Comparison of ENCODE assay signal across 18 cellular contexts in the genomic region with DNA sequence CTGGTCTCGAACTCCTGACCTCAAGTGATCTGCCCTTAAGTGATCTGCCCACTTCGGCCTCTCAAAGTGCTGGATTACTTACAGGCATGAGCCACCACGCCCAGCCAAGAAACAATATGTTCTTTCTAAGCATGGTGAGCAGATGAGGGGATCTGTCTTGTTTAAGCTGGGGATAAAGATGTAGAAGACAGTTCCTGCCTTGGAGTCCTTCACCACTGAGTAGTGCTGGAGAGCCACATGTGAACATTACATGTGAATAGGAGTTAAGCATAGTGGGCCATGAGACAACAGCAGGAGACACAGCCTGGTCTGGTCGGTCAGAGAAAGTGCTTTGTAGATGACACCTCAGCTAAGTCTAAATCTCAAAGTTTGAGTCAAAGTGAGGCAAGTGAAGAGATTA. TPM values are rescaled to one million over a fixed set of nuclear protein-coding genes. Genes with fewer than 3 reads are reported as not detected.
DNase-seq lines count a peak whose midpoint lies in the region; ATAC-seq and TF ChIP-seq lines count a peak whose summit lies in the region.
"Had no signal": no experiment of that assay in that cellular context is flagged by ENCODE, and none has a peak within 500 bp of the region (broad histone marks: within the 10 kb centered on the region; RNA-seq: fewer than 3 reads in every experiment).

No MANE protein-coding gene starts in this region.

- intact Hi-C loops in CD4-positive, alpha-beta memory T cell (cut with micrococcal nuclease): no loop called here

- H3K4me3 Mint-ChIP-seq in CD4-positive, alpha-beta memory T cell: peak overlapping the region in 2 of 8 donors; percentile 13 to 22
- H3K4me3 Mint-ChIP-seq: activated CD4-positive, alpha-beta T cell treated with anti-CD3 and anti-CD28 coated beads, Interleukin-2, amount 10 ng/mL, durations not matched to agents 24 days and 14 days had no signal

- ATAC-seq in GM21786 (IDR thresholded peaks at IDR 0.05; ENCODE audit: unreplicated experiment): no peak

- no peak overlapping the region for H3K27ac ChIP-seq in CD4-positive, alpha-beta memory T cell (ENCODE audit: low read depth, low read length)
- H3K27ac ChIP-seq: BLaER1, neutrophil, right atrium auricular region, thoracic aorta had no signal

- peaks cover 14% of the 10 kb centered on the region for H3K36me3 ChIP-seq in CD4-positive, alpha-beta memory T cell (ENCODE audit: insufficient read depth, low read length)

- peaks cover 8 to 32% of the 10 kb centered on the region in 2 donors for H3K36me3 Mint-ChIP-seq in CD4-positive, alpha-beta memory T cell

- no peak overlapping the region for H3K4me3 ChIP-seq in CD4-positive, alpha-beta memory T cell (ENCODE audit: low read length in 2 of 2)
- H3K4me3 ChIP-seq in fibroblast of mammary gland (ENCODE audit: control insufficient read depth, low read depth, low read length): no peak overlapping the region
- H3K4me3 ChIP-seq: BLaER1, right atrium auricular region, thoracic aorta had no signal

- in situ Hi-C loops in SK-MEL-5 (cut with HindIII; ENCODE audit: low pct_unique_long_range_greater_than_20kb, low sequenced_read_pairs): no loop called here

- POLR2A ChIA-PET in CD4-positive, alpha-beta memory T cell (lab: Charles Lee; ENCODE audit: partially characterized antibody): interaction anchor here (1.8 to 11.4 kb wide), 3 partner anchors 20 to 76 kb away, joined by 6 to 107 read pairs (median 7); a partner anchor contains a TSS

- H3K4me1 ChIP-seq in CD4-positive, alpha-beta memory T cell (ENCODE audit: insufficient read depth, low read length): peaks cover 46% of the 10 kb centered on the region

- H3K27ac Mint-ChIP-seq in CD4-positive, alpha-beta memory T cell: peak overlapping the region; percentile 57 to 94 (median 76)

- CTCF ChIA-PET in CD4-positive, alpha-beta memory T cell (lab: Charles Lee; ENCODE audit: partially characterized antibody): interaction anchor here (0.6 to 3.2 kb wide), 3 partner anchors 11 to 247 kb away, joined by 3 to 14 read pairs (median 11); a partner anchor contains a TSS

- H3K9me3 Mint-ChIP-seq in CD4-positive, alpha-beta memory T cell: no peaks in the 10 kb centered on the region
- H3K9me3 Mint-ChIP-seq: activated CD4-positive, alpha-beta T cell treated with anti-CD3 and anti-CD28 coated beads, Interleukin-2, amount 10 ng/mL, durations not matched to agents 24 days and 14 days had no signal

- H3K4me1 Mint-ChIP-seq in CD4-positive, alpha-beta memory T cell: peaks cover 39 to 51% (median 45%) of the 10 kb centered on the region in 4 donors

- H3K27me3 ChIP-seq in CD4-positive, alpha-beta memory T cell (ENCODE audit: insufficient read depth, low read length): no peaks in the 10 kb centered on the region
- H3K27me3 ChIP-seq: BLaER1, neutrophil, right atrium auricular region had no signal

- peak; percentile 15 for DNase-seq in AG20443 (ENCODE audit: low spot score)
- no peak for DNase-seq in CD4-positive, alpha-beta memory T cell
- peak; percentile 26 for DNase-seq in SK-MEL-5 (ENCODE audit: low read depth, low spot score)
- peak; percentile 25 for DNase-seq in fibroblast of mammary gland (ENCODE audit: low read depth)
- DNase-seq in T1000 (lab: John Stamatoyannopoulos, UW): no peak
- DNase-seq in stimulated activated CD4-positive, alpha-beta T cell treated with anti-CD3 and anti-CD28 coated beads, Interleukin-12 subunit alpha, Interleukin-12 subunit beta, amount 100 ng/mL, for 4 hours: no peak
- DNase-seq: activated CD4-positive, alpha-beta T cell treated with anti-CD3 and anti-CD28 coated beads, Interleukin-2, amount 10 ng/mL, durations not matched to agents 24 days and 14 days; activated T-cell treated with anti-CD3 and anti-CD28 coated beads, Interleukin-2, amount 50 U/mL, for 48 hours; mesenchymal stem cell; NCI-H2029; NCI-H526 treated with DMSO at 0.1 percent for 48 hours; stimulated activated CD4-positive, alpha-beta T cell treated with anti-CD3 and anti-CD28 coated beads, Interleukin-1b, Interleukin-23, amount 100 ng/mL, for 48 hours; T-helper 2 cell had no signal

- TF ChIP-seq CTCF in fibroblast of mammary gland (conservative IDR thresholded peaks at IDR 0.05; ENCODE audit: control insufficient read depth, insufficient read depth, low read depth, low read length): no peak

- H3K27me3 Mint-ChIP-seq in CD4-positive, alpha-beta memory T cell: no peaks in the 10 kb centered on the region
- H3K27me3 Mint-ChIP-seq: activated CD4-positive, alpha-beta T cell treated with anti-CD3 and anti-CD28 coated beads, Interleukin-2, amount 10 ng/mL, durations not matched to agents 24 days and 14 days had no signal

- no peaks in the 10 kb centered on the region for H3K9me3 ChIP-seq in CD4-positive, alpha-beta memory T cell (ENCODE audit: control insufficient read depth in 1 of 2, low read length in 2 of 2)
- H3K9me3 ChIP-seq: BLaER1, neutrophil, right atrium auricular region, thoracic aorta had no signal

RNA-seq across cellular contexts. Expression of a gene that starts 26.0 kb away (rescaled TPM):
- total RNA-seq in CD4-positive, alpha-beta memory T cell: 100 to 1,000 TPM; 421 to 431 TPM
- polyA plus RNA-seq in CD4-positive, alpha-beta memory T cell: 1,000 to 10,000 TPM in 1 of 2 donors, 100 to 1,000 TPM in 1; 878 to 2,112 TPM
- 970 and 993 TPM in 2 replicates for total RNA-seq in SK-MEL-5 (2014; rRNA removed; shearing (Covaris generic))
- 1,025 and 1,064 TPM in 2 replicates for polyA plus RNA-seq in SK-MEL-5 (2015; cell fraction: cytosol; rRNA removed)
- 287 and 309 TPM in 2 replicates for polyA plus RNA-seq in SK-MEL-5 (2015; cell fraction: nucleus; rRNA removed)

Comparison
In these comparisons a context has a peak if more than half of its experiments do, and no peak if none do; other contexts are left out.
1. DNase-seq: peak in AG20443 (single experiment), SK-MEL-5 (single experiment) and fibroblast of mammary gland (single experiment); none in CD4-positive, alpha-beta memory T cell (0 of 5), T1000 (single experiment) and stimulated activated CD4-positive, alpha-beta T cell treated with anti-CD3 and anti-CD28 coated beads, Interleukin-12 subunit alpha, Interleukin-12 subunit beta, amount 100 ng/mL, for 4 hours (single experiment).